Comparison of ENCODE assay signal across 20 cellular contexts in the genomic region with DNA sequence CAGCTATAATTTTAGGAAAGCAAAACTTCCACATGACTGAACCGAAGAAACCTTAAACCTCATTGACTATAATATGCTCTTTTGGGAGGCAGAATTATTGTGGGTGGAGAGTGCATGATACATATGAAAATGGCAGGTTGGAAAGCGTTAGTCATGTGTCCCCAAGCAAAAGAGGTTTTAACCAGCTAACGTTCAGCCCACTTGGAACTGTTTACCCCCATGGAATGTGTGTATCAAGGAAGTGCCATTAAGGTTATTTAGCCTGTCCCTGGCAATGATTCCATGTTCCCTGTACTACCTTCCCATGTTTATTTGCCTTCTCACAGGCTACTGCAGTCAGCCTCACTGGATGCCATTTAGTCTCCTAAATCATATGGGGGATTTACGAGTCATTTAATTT. TPM values are rescaled to one million over a fixed set of nuclear protein-coding genes. Genes with fewer than 3 reads are reported as not detected.
DNase-seq lines count a peak whose midpoint lies in the region; ATAC-seq and TF ChIP-seq lines count a peak whose summit lies in the region.
"Had no signal": no experiment of that assay in that cellular context is flagged by ENCODE, and none has a peak within 500 bp of the region (broad histone marks: within the 10 kb centered on the region; RNA-seq: fewer than 3 reads in every experiment).

No MANE protein-coding gene starts in this region.

- no peaks in the 10 kb centered on the region for H3K4me1 ChIP-seq in heart left ventricle
- H3K4me1 ChIP-seq in left ventricle myocardium inferior = peaks cover 3% of the 10 kb centered on the region
- H3K4me1 ChIP-seq in PC-3 (ENCODE audit: insufficient read depth, low read length) = no peaks in the 10 kb centered on the region
- H3K4me1 ChIP-seq in trophoblast cell (ENCODE audit: control insufficient read depth in 1 of 2, insufficient read depth in 2 of 2, low read length in 2 of 2) = no peaks in the 10 kb centered on the region
- no peaks in the 10 kb centered on the region for H3K4me1 ChIP-seq in endodermal cell (ENCODE audit: control insufficient read depth, insufficient read depth, low read length)
- H3K4me1 ChIP-seq: Caco-2 had no signal

- H3K27me3 Mint-ChIP-seq in endodermal cell (ENCODE audit: insufficient read depth) = no peaks in the 10 kb centered on the region
- H3K27me3 Mint-ChIP-seq: B cell had no signal

- H3F3A ChIP-seq in PC-3 (ENCODE audit: low read length, unreplicated experiment) = no peaks in the 10 kb centered on the region

- no peak for TF ChIP-seq CTCF in heart left ventricle (IDR thresholded peaks at IDR 0.05)
- no peak for TF ChIP-seq CTCF in left ventricle myocardium inferior (IDR thresholded peaks at IDR 0.05; ENCODE audit: borderline replicate concordance)
- no peak for TF ChIP-seq CTCF in PC-3 (conservative IDR thresholded peaks at IDR 0.05; ENCODE audit: low read depth, low read length)
- no peak for TF ChIP-seq CTCF in endodermal cell (conservative IDR thresholded peaks at IDR 0.05)

- no peaks in the 10 kb centered on the region for H3K9me2 ChIP-seq in PC-3 (replicated peaks; ENCODE audit: low read length)

- H4K12ac ChIP-seq in trophoblast cell (ENCODE audit: low read depth, low read length) = no peak overlapping the region

- H2BK120ac ChIP-seq in trophoblast cell (ENCODE audit: insufficient read depth, low read length, poor library complexity) = no peak overlapping the region

- H2AFZ ChIP-seq in PC-3 (ENCODE audit: low read length) (no peak overlapping the region), trophoblast cell (ENCODE audit: insufficient read depth, low read length, poor library complexity) (no peak overlapping the region)

- H3K9me3 Mint-ChIP-seq in endodermal cell = no peaks in the 10 kb centered on the region
- H3K9me3 Mint-ChIP-seq: CD4-positive, CD25-positive, alpha-beta regulatory T cell had no signal

- DNase-seq in heart left ventricle (no peak), left ventricle myocardium inferior (no peak), PC-3 (no peak), fibroblast of gingiva (ENCODE audit: low read depth) (peak; percentile 28), trophoblast cell (peak; percentile 9 to 60), endodermal cell (no peak), NOMO-1 treated with DMSO at 0.1 percent for 48 hours (lab: John Stamatoyannopoulos, UW; ENCODE audit: unreplicated experiment) (no peak)
- DNase-seq: Caco-2; CD4-positive, CD25-positive, alpha-beta regulatory T cell; MV-4-11; NCI-H1417 treated with DMSO at 0.1 percent for 48 hours; NCI-H1930; NCI-H510A; NCI-H774; SHP77 treated with DMSO at 0.1 percent for 48 hours had no signal

- H3K27ac ChIP-seq in heart left ventricle (peak overlapping the region in 1 of 12 donors; percentile 15), left ventricle myocardium inferior (replicated peaks) (no peak overlapping the region), PC-3 (ENCODE audit: low read length) (no peak overlapping the region), trophoblast cell (ENCODE audit: low read depth, low read length) (no peak overlapping the region), endodermal cell (ENCODE audit: low read depth, low read length) (no peak overlapping the region)

- H3K27me3 ChIP-seq in heart left ventricle (no peaks in the 10 kb centered on the region), left ventricle myocardium inferior (ENCODE audit: low read depth) (no peaks in the 10 kb centered on the region), PC-3 (ENCODE audit: low read length) (no peaks in the 10 kb centered on the region), trophoblast cell (ENCODE audit: insufficient read depth, low read length) (no peaks in the 10 kb centered on the region), endodermal cell (ENCODE audit: control insufficient read depth, insufficient read depth, low read length, poor library complexity, severe bottlenecking) (no peaks in the 10 kb centered on the region)

- no peak overlapping the region for H3K23ac ChIP-seq in trophoblast cell (ENCODE audit: low read length)

- no peak overlapping the region for H3K27ac Mint-ChIP-seq in endodermal cell
- H3K27ac Mint-ChIP-seq: B cell; CD4-positive, CD25-positive, alpha-beta regulatory T cell had no signal

- no peak overlapping the region for H2AK5ac ChIP-seq in trophoblast cell (ENCODE audit: low read length)

- H3K9ac ChIP-seq in PC-3 (ENCODE audit: low read length) (no peak overlapping the region), trophoblast cell (ENCODE audit: low read length) (no peak overlapping the region), endodermal cell (ENCODE audit: extremely low read depth, low read length, poor library complexity, severe bottlenecking) (no peak overlapping the region)

- H3K79me2 ChIP-seq in PC-3 (ENCODE audit: low read length) = no peaks in the 10 kb centered on the region
- no peaks in the 10 kb centered on the region for H3K79me2 ChIP-seq in trophoblast cell (ENCODE audit: control insufficient read depth, insufficient read depth, low read length, poor library complexity)

- H3K18ac ChIP-seq in trophoblast cell (ENCODE audit: low read length) = no peak overlapping the region

- ATAC-seq in heart left ventricle = peak; percentile 26 to 48 (median 34)
- peak; percentile 14; the same call in 1 of the 2 replicates for ATAC-seq in PC-3
- no peak for ATAC-seq in HG03196 (IDR thresholded peaks at IDR 0.05; ENCODE audit: unreplicated experiment)
- ATAC-seq: HCT116, K562, Panc1 had no signal

- 53 to 73% (median 62%) methylated on average over 4 of the region's 4 CpGs for WGBS in heart left ventricle, 4 donors
- no CpG with 5 or more reads among the region's 4 CpGs for WGBS in trophoblast cell (ENCODE audit: extremely low coverage, insufficient coverage, insufficient read length)
- WGBS in endodermal cell (ENCODE audit: insufficient coverage in 1 of 2, insufficient read length in 1 of 2), 2 experiments = 95 to 96% methylated on average over 3 to 4 of the region's 4 CpGs

- H3K4me3 ChIP-seq in heart left ventricle (no peak overlapping the region), left ventricle myocardium inferior (no peak overlapping the region), PC-3 (ENCODE audit: low read length) (no peak overlapping the region), trophoblast cell (ENCODE audit: low read depth, low read length) (no peak overlapping the region), endodermal cell (ENCODE audit: low read length) (no peak overlapping the region)
- H3K4me3 ChIP-seq: K562 had no signal

- no peaks in the 10 kb centered on the region for H3K4me1 Mint-ChIP-seq in endodermal cell
- H3K4me1 Mint-ChIP-seq: CD4-positive, CD25-positive, alpha-beta regulatory T cell had no signal

- H3K4ac ChIP-seq in trophoblast cell (ENCODE audit: low read depth, low read length) = no peak overlapping the region

- H3K36me3 Mint-ChIP-seq in endodermal cell (ENCODE audit: low read depth) = peaks cover 39% of the 10 kb centered on the region
- H3K36me3 Mint-ChIP-seq: CD4-positive, CD25-positive, alpha-beta regulatory T cell had no signal

- no peak overlapping the region for H3K4me2 ChIP-seq in PC-3 (ENCODE audit: low read length)
- no peak overlapping the region for H3K4me2 ChIP-seq in trophoblast cell (ENCODE audit: low read length)

- POLR2A ChIA-PET in PC-3 (lab: Charles Lee; ENCODE audit: unreplicated experiment) = no interaction called here

- H4K91ac ChIP-seq in trophoblast cell (ENCODE audit: low read depth, low read length) = no peak overlapping the region

- no peak overlapping the region for H3K4me3 Mint-ChIP-seq in endodermal cell
- H3K4me3 Mint-ChIP-seq: B cell; CD4-positive, CD25-positive, alpha-beta regulatory T cell had no signal

- H3K14ac ChIP-seq in trophoblast cell (ENCODE audit: low read length) = no peak overlapping the region

- no peak overlapping the region for H2BK12ac ChIP-seq in trophoblast cell (ENCODE audit: low read length)

- no peak overlapping the region for H2BK5ac ChIP-seq in trophoblast cell (ENCODE audit: low read depth, low read length, poor library complexity)

- intact Hi-C loops in heart left ventricle (cut with DNase I) (no loop called here), left ventricle myocardium inferior (cut with micrococcal nuclease) (no loop called here), PC-3 (cut with micrococcal nuclease) (no loop called here)

- TF ChIP-seq POLR2A in heart left ventricle (IDR thresholded peaks at IDR 0.05) = no peak

- no peaks in the 10 kb centered on the region for H3K79me1 ChIP-seq in trophoblast cell (ENCODE audit: low read length)

- no peaks in the 10 kb centered on the region for H3K9me3 ChIP-seq in heart left ventricle
- no peaks in the 10 kb centered on the region for H3K9me3 ChIP-seq in left ventricle myocardium inferior (replicated peaks)
- no peaks in the 10 kb centered on the region for H3K9me3 ChIP-seq in PC-3 (ENCODE audit: low read length)
- no peaks in the 10 kb centered on the region for H3K9me3 ChIP-seq in trophoblast cell (ENCODE audit: insufficient read depth, low read depth, low read length)
- no peaks in the 10 kb centered on the region for H3K9me3 ChIP-seq in endodermal cell (ENCODE audit: control insufficient read depth, low read length)
- H3K9me3 ChIP-seq: Caco-2 had no signal

- H4K20me1 ChIP-seq in PC-3 (ENCODE audit: low read length) = no peaks in the 10 kb centered on the region

- BruUV-seq in PC-3 (replicated peaks; lab: Mats Ljungman, UMichigan) = no TSS peak

- CTCF ChIA-PET in PC-3 (lab: Charles Lee) = no interaction called here

- H4K8ac ChIP-seq in trophoblast cell (ENCODE audit: low read depth, low read length) = no peak overlapping the region

- H3K36me3 ChIP-seq in heart left ventricle = peaks cover 0 to 50% (median 40%) of the 10 kb centered on the region in 9 donors
- peaks cover 49% of the 10 kb centered on the region for H3K36me3 ChIP-seq in left ventricle myocardium inferior
- peaks cover 41% of the 10 kb centered on the region for H3K36me3 ChIP-seq in PC-3 (ENCODE audit: low read depth, low read length)
- peaks cover 10 to 36% of the 10 kb centered on the region in 2 experiments for H3K36me3 ChIP-seq in trophoblast cell (ENCODE audit: control insufficient read depth in 1 of 2, insufficient read depth in 2 of 2, low read length in 2 of 2)
- peaks cover 38% of the 10 kb centered on the region for H3K36me3 ChIP-seq in endodermal cell (ENCODE audit: control insufficient read depth, insufficient read depth, low read length)

RNA-seq across cellular contexts. Expression of a gene that starts 44.1 kb away (rescaled TPM):
- total RNA-seq in heart left ventricle = 10 to 100 TPM in 5 of 9 donors, 1 to 10 TPM in 4; 7.1 to 17.9 (median 10.5) TPM
- 1 to 10 TPM; 2.3 to 8.9 TPM for polyA plus RNA-seq in heart left ventricle
- total RNA-seq in left ventricle myocardium inferior = 8.2 TPM
- total RNA-seq in PC-3 (2014; rRNA removed) = 33.7 and 35.2 TPM in 2 replicates
- 8.5 and 8.8 TPM in 2 replicates for polyA plus RNA-seq in trophoblast cell (2013)
- 10 to 100 TPM; 16.0 to 20.5 TPM for total RNA-seq in endodermal cell
- 17.6 TPM for polyA plus RNA-seq in endodermal cell (2013, experiment 1 of 2)
- 17.5 TPM for polyA plus RNA-seq in endodermal cell (2013, experiment 2 of 2)

RNA-seq across cellular contexts. Expression of a gene that starts 57.5 kb away (rescaled TPM):
- total RNA-seq in heart left ventricle (100 to 1,000 TPM; 138 to 667 (median 220) TPM), left ventricle myocardium inferior (243 TPM), PC-3 (2014; rRNA removed) (178 and 185 TPM in 2 replicates), endodermal cell (100 to 1,000 TPM; 309 to 379 TPM)
- polyA plus RNA-seq in heart left ventricle = 100 to 1,000 TPM in 1 of 2 donors, 10 to 100 TPM in 1; 43.8 to 146 TPM
- 507 and 510 TPM in 2 replicates for polyA plus RNA-seq in trophoblast cell (2013)
- 346 TPM for polyA plus RNA-seq in endodermal cell (2013, experiment 1 of 2)
- polyA plus RNA-seq in endodermal cell (2013, experiment 2 of 2) = 337 TPM
- total RNA-seq: B cell had no signal
- polyA plus RNA-seq: CD4-positive, CD25-positive, alpha-beta regulatory T cell had no signal

Comparison
In these comparisons a context has a peak if more than half of its experiments do, and no peak if none do; other contexts are left out.
1. DNase-seq: peak in fibroblast of gingiva (single experiment) and trophoblast cell (2 of 2); none in heart left ventricle (0 of 5), left ventricle myocardium inferior (single experiment), PC-3 (single experiment), endodermal cell (single experiment) and NOMO-1 treated with DMSO at 0.1 percent for 48 hours (single experiment).